1 cellular context compared by ENCODE assay signal in the genomic region with DNA sequence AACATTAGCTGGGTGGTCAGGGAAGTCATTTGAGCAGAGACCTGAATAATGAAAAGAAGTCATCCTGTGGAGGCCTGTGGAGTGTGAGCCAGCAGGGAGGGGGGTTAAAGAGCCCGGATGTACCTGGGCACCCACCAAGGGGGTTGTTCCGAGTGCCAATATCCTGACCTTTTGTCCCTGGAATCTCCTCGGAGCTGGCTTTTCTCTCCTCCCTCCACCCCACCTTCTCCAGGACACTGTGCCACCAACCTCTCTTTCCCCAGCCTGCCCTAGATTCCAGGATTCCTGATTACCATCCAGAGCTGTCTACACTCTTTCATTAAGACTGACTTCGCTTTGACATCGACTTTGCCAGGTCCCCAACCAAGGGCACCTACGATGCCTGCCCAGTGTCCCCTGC.
TF ChIP-seq lines count a peak whose summit lies in the region.

No MANE protein-coding gene starts in this region.

TF ChIP-seq in IMR-90, 13 proteins besides CTCF, POLR2A, EP300 and RAD21:
- TF ChIP-seq MAFK (IDR thresholded peaks at IDR 0.05; ENCODE audit: low read depth, low read length) (no peak), FOS (IDR thresholded peaks at IDR 0.05; ENCODE audit: low read depth, low read length) (no peak), RFX5 (IDR thresholded peaks at IDR 0.05; ENCODE audit: low read depth, low read length) (no peak), CHD1 (IDR thresholded peaks at IDR 0.05; ENCODE audit: low read depth, low read length) (no peak), CEBPB (IDR thresholded peaks at IDR 0.05; ENCODE audit: low read depth, low read length) (no peak), MXI1 (IDR thresholded peaks at IDR 0.05; ENCODE audit: borderline replicate concordance, low read depth, low read length) (no peak)
